Comparison of ENCODE assay signal across 11 cellular contexts in genomic region chr18:71398530-71398929, GRCh38.
DNase-seq lines count a peak whose midpoint lies in the region; ATAC-seq, FAIRE-seq and TF ChIP-seq lines count a peak whose summit lies in the region.
"Had no signal": no experiment of that assay in that cellular context is flagged by ENCODE, and none has a peak within 500 bp of the region (broad histone marks: within the 10 kb centered on the region; RNA-seq: fewer than 3 reads in every experiment).

No MANE protein-coding gene starts in this region.

- DNase-seq in H9 (peak; percentile 59), NCI-H2107 (lab: John Stamatoyannopoulos, UW) (peak; percentile 46), astrocyte of the spinal cord (ENCODE audit: low read depth, low spot score) (peak; percentile 17), trophoblast cell (no peak), Peyer's patch (no peak), GM19239 (ENCODE audit: insufficient read length, low spot score) (no peak)
- DNase-seq: activated CD4-positive, alpha-beta memory T cell treated with anti-CD3 and anti-CD28 coated beads for 36 hours; effector memory CD8-positive, alpha-beta T cell had no signal

- H3K36me3 Mint-ChIP-seq in H9 (ENCODE audit: insufficient read depth in 1 of 3, low read depth in 3 of 3) (no peaks in the 10 kb centered on the region), nephron (ENCODE audit: low read depth) (no peaks in the 10 kb centered on the region)
- H3K36me3 Mint-ChIP-seq: activated CD4-positive, alpha-beta memory T cell treated with anti-CD3 and anti-CD28 coated beads for 36 hours had no signal

- no peak for ATAC-seq in GM21381 (IDR thresholded peaks at IDR 0.05; ENCODE audit: unreplicated experiment)
- ATAC-seq: effector memory CD8-positive, alpha-beta T cell; K562 had no signal

- no peak overlapping the region for H3T11ph ChIP-seq in H9 (ENCODE audit: low read length)

- no peaks in the 10 kb centered on the region for H3K4me1 Mint-ChIP-seq in H9
- no peaks in the 10 kb centered on the region for H3K4me1 Mint-ChIP-seq in nephron

- H3K27ac Mint-ChIP-seq in H9 (no peak overlapping the region), nephron (no peak overlapping the region)
- H3K27ac Mint-ChIP-seq: activated CD4-positive, alpha-beta memory T cell treated with anti-CD3 and anti-CD28 coated beads for 36 hours; effector memory CD8-positive, alpha-beta T cell had no signal

- H3K79me2 ChIP-seq in H9 (ENCODE audit: insufficient read depth, low read length) (no peaks in the 10 kb centered on the region), trophoblast cell (ENCODE audit: control insufficient read depth, insufficient read depth, low read length, poor library complexity) (no peaks in the 10 kb centered on the region)

- no peak overlapping the region for H3K56ac ChIP-seq in H9 (ENCODE audit: insufficient read length, low read depth, low read length)

- TF ChIP-seq CTCF in H9 (conservative IDR thresholded peaks at IDR 0.05) = peak; percentile 79
- TF ChIP-seq CTCF in astrocyte of the spinal cord (IDR thresholded peaks at IDR 0.05; ENCODE audit: low read depth, low read length) = peak; percentile 31
- peak; percentile 8 to 56 (median 29) for TF ChIP-seq CTCF in nephron (IDR thresholded peaks at IDR 0.05; ENCODE audit: unreplicated experiment in 3 of 3)
- TF ChIP-seq CTCF in Peyer's patch (IDR thresholded peaks at IDR 0.05) = no peak

- no peaks in the 10 kb centered on the region for H3K4me1 ChIP-seq in H9 (ENCODE audit: insufficient read depth, low read length)
- no peaks in the 10 kb centered on the region for H3K4me1 ChIP-seq in trophoblast cell (ENCODE audit: control insufficient read depth in 1 of 2, insufficient read depth in 2 of 2, low read length in 2 of 2)
- H3K4me1 ChIP-seq in Peyer's patch = no peaks in the 10 kb centered on the region

- H4K8ac ChIP-seq in H9 (replicated peaks; ENCODE audit: insufficient read length, low read depth, low read length) (no peak overlapping the region), trophoblast cell (ENCODE audit: low read depth, low read length) (no peak overlapping the region)

- no peak overlapping the region for H4K5ac ChIP-seq in H9 (ENCODE audit: insufficient read length, low read depth, low read length)

- WGBS in H9 (ENCODE audit: extremely low coverage, insufficient read length, low lambda C conversion rate) = no CpG with 5 or more reads among the region's 4 CpGs
- WGBS in trophoblast cell (ENCODE audit: extremely low coverage, insufficient coverage, insufficient read length) = no CpG with 5 or more reads among the region's 4 CpGs

- H2AFZ ChIP-seq in H9 (ENCODE audit: low read length) (no peak overlapping the region), trophoblast cell (ENCODE audit: insufficient read depth, low read length, poor library complexity) (no peak overlapping the region)

- H2BK120ac ChIP-seq in H9 (ENCODE audit: low read depth, low read length, poor library complexity, severe bottlenecking) (no peak overlapping the region), trophoblast cell (ENCODE audit: insufficient read depth, low read length, poor library complexity) (no peak overlapping the region)

- H3K4me2 ChIP-seq in H9 (ENCODE audit: insufficient read depth, insufficient read length, low read length) = no peak overlapping the region
- H3K4me2 ChIP-seq in trophoblast cell (ENCODE audit: low read length) = no peak overlapping the region

- no peak overlapping the region for H4K12ac ChIP-seq in trophoblast cell (ENCODE audit: low read depth, low read length)

- H3K4me3 Mint-ChIP-seq in H9 (no peak overlapping the region), nephron (no peak overlapping the region)
- H3K4me3 Mint-ChIP-seq: activated CD4-positive, alpha-beta memory T cell treated with anti-CD3 and anti-CD28 coated beads for 36 hours; effector memory CD8-positive, alpha-beta T cell had no signal

- H2BK20ac ChIP-seq in H9 (ENCODE audit: low read depth, low read length, poor library complexity, severe bottlenecking) = no peak overlapping the region

- no peak overlapping the region for H3K4ac ChIP-seq in H9 (ENCODE audit: low read depth, low read length)
- no peak overlapping the region for H3K4ac ChIP-seq in trophoblast cell (ENCODE audit: low read depth, low read length)

- H3K27me3 Mint-ChIP-seq in H9 (ENCODE audit: low read depth) (peaks cover 3% of the 10 kb centered on the region; the same call in 1 of the 2 replicates), nephron (ENCODE audit: low read depth) (no peaks in the 10 kb centered on the region)
- H3K27me3 Mint-ChIP-seq: activated CD4-positive, alpha-beta memory T cell treated with anti-CD3 and anti-CD28 coated beads for 36 hours; effector memory CD8-positive, alpha-beta T cell had no signal

- H3K27me3 ChIP-seq in H9 (ENCODE audit: insufficient read depth, low read length) (no peaks in the 10 kb centered on the region), trophoblast cell (ENCODE audit: insufficient read depth, low read length) (no peaks in the 10 kb centered on the region), Peyer's patch (no peaks in the 10 kb centered on the region)

- FAIRE-seq in GM19239 (lab: Jason Lieb, UNC) = no peak
- FAIRE-seq: K562 had no signal

- H3K79me1 ChIP-seq in H9 (ENCODE audit: insufficient read depth, low read depth, low read length, poor library complexity, severe bottlenecking) = no peaks in the 10 kb centered on the region
- no peaks in the 10 kb centered on the region for H3K79me1 ChIP-seq in trophoblast cell (ENCODE audit: low read length)

- H3K18ac ChIP-seq in H9 (ENCODE audit: insufficient read length, low read depth, low read length) (no peak overlapping the region), trophoblast cell (ENCODE audit: low read length) (no peak overlapping the region)

- no peak overlapping the region for H4K91ac ChIP-seq in H9 (ENCODE audit: insufficient read length, low read depth, low read length)
- H4K91ac ChIP-seq in trophoblast cell (ENCODE audit: low read depth, low read length) = no peak overlapping the region

- H3K9me3 ChIP-seq in H9 (ENCODE audit: control insufficient read depth, low read depth, low read length) (no peaks in the 10 kb centered on the region), trophoblast cell (ENCODE audit: insufficient read depth, low read depth, low read length) (no peaks in the 10 kb centered on the region), Peyer's patch (no peaks in the 10 kb centered on the region)

- in situ Hi-C loops in astrocyte of the spinal cord (cut with HindIII; ENCODE audit: low sequenced_read_pairs) = no loop called here

- H2AK5ac ChIP-seq in H9 (ENCODE audit: insufficient read length, low read length) (no peak overlapping the region), trophoblast cell (ENCODE audit: low read length) (no peak overlapping the region)

- H3K27ac ChIP-seq in H9 (ENCODE audit: insufficient read length, low read depth, low read length) (no peak overlapping the region), trophoblast cell (ENCODE audit: low read depth, low read length) (no peak overlapping the region), Peyer's patch (no peak overlapping the region)

- no peaks in the 10 kb centered on the region for H3K36me3 ChIP-seq in trophoblast cell (ENCODE audit: control insufficient read depth in 1 of 2, insufficient read depth in 2 of 2, low read length in 2 of 2)
- no peaks in the 10 kb centered on the region for H3K36me3 ChIP-seq in Peyer's patch

- TF ChIP-seq POLR2A in Peyer's patch (IDR thresholded peaks at IDR 0.05) = no peak

- no peak overlapping the region for H2BK12ac ChIP-seq in H9 (ENCODE audit: insufficient read length, low read depth, low read length)
- no peak overlapping the region for H2BK12ac ChIP-seq in trophoblast cell (ENCODE audit: low read length)

- no peaks in the 10 kb centered on the region for H3K9me3 Mint-ChIP-seq in H9
- H3K9me3 Mint-ChIP-seq in nephron = no peaks in the 10 kb centered on the region
- H3K9me3 Mint-ChIP-seq: activated CD4-positive, alpha-beta memory T cell treated with anti-CD3 and anti-CD28 coated beads for 36 hours had no signal

- H3K14ac ChIP-seq in H9 (ENCODE audit: insufficient read depth, low read length) (no peak overlapping the region), trophoblast cell (ENCODE audit: low read length) (no peak overlapping the region)

- no peak overlapping the region for H2BK5ac ChIP-seq in H9 (ENCODE audit: insufficient read length, low read length)
- no peak overlapping the region for H2BK5ac ChIP-seq in trophoblast cell (ENCODE audit: low read depth, low read length, poor library complexity)

- H3K9ac ChIP-seq in H9 (ENCODE audit: extremely low read depth, insufficient read length, low read length) = no peak overlapping the region
- H3K9ac ChIP-seq in trophoblast cell (ENCODE audit: low read length) = no peak overlapping the region

- H3K4me3 ChIP-seq in astrocyte of the spinal cord (ENCODE audit: low read depth, low read length) (no peak overlapping the region), trophoblast cell (ENCODE audit: low read depth, low read length) (no peak overlapping the region), Peyer's patch (no peak overlapping the region)
- H3K4me3 ChIP-seq: K562 had no signal

- H2BK15ac ChIP-seq in H9 (ENCODE audit: low read depth, low read length) = no peak overlapping the region

- no peaks in the 10 kb centered on the region for H3K23me2 ChIP-seq in H9 (ENCODE audit: insufficient read length, low read depth, low read length, poor library complexity, severe bottlenecking)

- H3K23ac ChIP-seq in H9 (ENCODE audit: insufficient read length, low read depth, low read length) (no peak overlapping the region), trophoblast cell (ENCODE audit: low read length) (no peak overlapping the region)

- no peaks in the 10 kb centered on the region for H4K20me1 ChIP-seq in H9 (ENCODE audit: control insufficient read depth, insufficient read depth, insufficient read length)

Comparison
In these comparisons a context has a peak if more than half of its experiments do, and no peak if none do; other contexts are left out.
1. DNase-seq: peak in H9 (single experiment), NCI-H2107 (single experiment) and astrocyte of the spinal cord (single experiment); none in trophoblast cell (0 of 2), Peyer's patch (0 of 3) and GM19239 (single experiment).
2. CTCF ChIP-seq: peak in H9 (single experiment), astrocyte of the spinal cord (single experiment) and nephron (3 of 3); none in Peyer's patch (0 of 6).